ENCODE assay signal across 10 cellular contexts in the genomic region with DNA sequence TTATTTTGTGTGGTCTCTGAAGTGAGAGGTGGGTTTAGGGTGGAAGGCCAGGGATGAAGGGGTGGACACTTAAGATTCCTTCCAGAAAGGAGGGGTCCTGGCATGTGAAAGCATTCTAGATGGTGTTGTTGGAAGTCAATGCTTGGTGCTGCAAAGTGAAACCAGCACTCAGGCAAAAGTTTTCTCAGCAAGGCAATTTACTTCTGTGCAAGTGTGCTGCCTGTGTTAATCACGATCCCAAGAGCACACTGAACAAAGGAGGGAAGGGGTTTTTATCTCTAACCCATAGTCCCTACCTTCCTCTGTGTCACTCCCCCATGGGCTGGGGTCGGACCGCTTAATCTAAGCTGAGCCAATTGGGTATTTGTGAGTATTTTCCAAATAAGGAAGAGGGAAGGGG. TPM values are rescaled to one million over a fixed set of nuclear protein-coding genes. Genes with fewer than 3 reads are reported as not detected.
DNase-seq lines count a peak whose midpoint lies in the region; ATAC-seq lines count a peak whose summit lies in the region.
"Had no signal": no experiment of that assay in that cellular context is flagged by ENCODE, and none has a peak within 500 bp of the region (broad histone marks: within the 10 kb centered on the region; RNA-seq: fewer than 3 reads in every experiment).

No MANE protein-coding gene starts in this region.

- peaks cover 69% of the 10 kb centered on the region for H3K36me3 Mint-ChIP-seq in activated CD8-positive, alpha-beta memory T cell treated with anti-CD3 and anti-CD28 coated beads, Interleukin-2, amount 10 ng/mL, durations not matched to agents 7 days and 5 days
- peaks cover 66% of the 10 kb centered on the region for H3K36me3 Mint-ChIP-seq in activated CD4-positive, alpha-beta memory T cell treated with anti-CD3 and anti-CD28 coated beads for 36 hours

- H2BK15ac ChIP-seq in mesenchymal stem cell (ENCODE audit: low read depth, poor library complexity, severe bottlenecking) = no peak overlapping the region

- H2BK120ac ChIP-seq in mesenchymal stem cell (ENCODE audit: low read depth, low read length) = no peak overlapping the region

- peaks cover 2% of the 10 kb centered on the region for H3K4me1 ChIP-seq in mesenchymal stem cell (ENCODE audit: control insufficient read depth, insufficient read depth, low read depth, low read length)

- no peak overlapping the region for H2AFZ ChIP-seq in mesenchymal stem cell (ENCODE audit: low read depth, low read length)

- peaks cover 55% of the 10 kb centered on the region for H3K9me3 ChIP-seq in mesenchymal stem cell (ENCODE audit: control insufficient read depth, low read length)

- H3K27me3 ChIP-seq in mesenchymal stem cell (ENCODE audit: control insufficient read depth in 1 of 2, insufficient read depth in 1 of 2, low read length in 2 of 2) = no peaks in the 10 kb centered on the region

- H2BK12ac ChIP-seq in mesenchymal stem cell (ENCODE audit: low read length in 2 of 2) = no peak overlapping the region

- H3K4me3 ChIP-seq in iPS-11a (ENCODE audit: low read depth, low read length) = peak overlapping the region; percentile 99
- H3K4me3 ChIP-seq in mesenchymal stem cell (ENCODE audit: insufficient read depth in 1 of 2, low read depth in 1 of 2, low read length in 2 of 2) = peak overlapping the region in 1 of 2 experiments; percentile 93

- H3K79me1 ChIP-seq in mesenchymal stem cell (replicated peaks; ENCODE audit: low read length, poor library complexity, severe bottlenecking) = peaks cover 21% of the 10 kb centered on the region

- peaks cover 52% of the 10 kb centered on the region for H3K9me3 Mint-ChIP-seq in activated CD8-positive, alpha-beta memory T cell treated with anti-CD3 and anti-CD28 coated beads, Interleukin-2, amount 10 ng/mL, durations not matched to agents 7 days and 5 days (ENCODE audit: low read depth)
- H3K9me3 Mint-ChIP-seq in activated CD4-positive, alpha-beta memory T cell treated with anti-CD3 and anti-CD28 coated beads for 36 hours = peaks cover 82% of the 10 kb centered on the region
- peaks cover 74 to 81% of the 10 kb centered on the region in 2 donors for H3K9me3 Mint-ChIP-seq in stimulated activated naive CD8-positive, alpha-beta T cell treated with anti-CD3 and anti-CD28 coated beads, Interleukin-15, amount 100 ng/mL, for 72 hours

- peaks cover 23% of the 10 kb centered on the region for H3K4me1 Mint-ChIP-seq in activated CD8-positive, alpha-beta memory T cell treated with anti-CD3 and anti-CD28 coated beads, Interleukin-2, amount 10 ng/mL, durations not matched to agents 7 days and 5 days
- H3K4me1 Mint-ChIP-seq in activated CD4-positive, alpha-beta memory T cell treated with anti-CD3 and anti-CD28 coated beads for 36 hours (ENCODE audit: low read depth) = peaks cover 19% of the 10 kb centered on the region
- H3K4me1 Mint-ChIP-seq in stimulated activated naive CD8-positive, alpha-beta T cell treated with anti-CD3 and anti-CD28 coated beads, Interleukin-15, amount 100 ng/mL, for 72 hours = peaks cover 27% of the 10 kb centered on the region

- no peak overlapping the region for H2BK5ac ChIP-seq in mesenchymal stem cell (ENCODE audit: low read depth, low read length, poor library complexity, severe bottlenecking)

- H4K8ac ChIP-seq in mesenchymal stem cell (ENCODE audit: low read length) = no peak overlapping the region

- no peak overlapping the region for H3K27ac Mint-ChIP-seq in activated CD8-positive, alpha-beta memory T cell treated with anti-CD3 and anti-CD28 coated beads, Interleukin-2, amount 10 ng/mL, durations not matched to agents 7 days and 5 days
- no peak overlapping the region for H3K27ac Mint-ChIP-seq in activated CD4-positive, alpha-beta memory T cell treated with anti-CD3 and anti-CD28 coated beads for 36 hours
- peak overlapping the region in 1 of 2 donors; percentile 21 for H3K27ac Mint-ChIP-seq in stimulated activated naive CD8-positive, alpha-beta T cell treated with anti-CD3 and anti-CD28 coated beads, Interleukin-15, amount 100 ng/mL, for 72 hours

- ATAC-seq in activated CD8-positive, alpha-beta memory T cell treated with anti-CD3 and anti-CD28 coated beads, Interleukin-2, amount 10 ng/mL, durations not matched to agents 7 days and 5 days = no peak
- no peak for ATAC-seq in stimulated activated naive CD8-positive, alpha-beta T cell treated with anti-CD3 and anti-CD28 coated beads, Interleukin-15, amount 100 ng/mL, for 72 hours
- no peak for ATAC-seq in HG02884 (IDR thresholded peaks at IDR 0.05; ENCODE audit: unreplicated experiment)

- H3K36me3 ChIP-seq in mesenchymal stem cell (ENCODE audit: control insufficient read depth in 1 of 2, insufficient read depth in 2 of 2, low read depth in 1 of 2, low read length in 2 of 2) = peaks cover 44 to 52% of the 10 kb centered on the region in 2 experiments

- H3K4me3 Mint-ChIP-seq in activated CD8-positive, alpha-beta memory T cell treated with anti-CD3 and anti-CD28 coated beads, Interleukin-2, amount 10 ng/mL, durations not matched to agents 7 days and 5 days = peak overlapping the region; percentile 96
- peak overlapping the region; percentile 89 for H3K4me3 Mint-ChIP-seq in activated CD4-positive, alpha-beta memory T cell treated with anti-CD3 and anti-CD28 coated beads for 36 hours
- peak overlapping the region; percentile 83 to 97 for H3K4me3 Mint-ChIP-seq in stimulated activated naive CD8-positive, alpha-beta T cell treated with anti-CD3 and anti-CD28 coated beads, Interleukin-15, amount 100 ng/mL, for 72 hours

- POLR2A ChIA-PET in activated CD4-positive, alpha-beta memory T cell treated with anti-CD3 and anti-CD28 coated beads for 36 hours (lab: Charles Lee) = no interaction called here

- H3K23ac ChIP-seq in mesenchymal stem cell (ENCODE audit: low read length in 2 of 2) = no peak overlapping the region

- no peak for DNase-seq in activated CD8-positive, alpha-beta memory T cell treated with anti-CD3 and anti-CD28 coated beads, Interleukin-2, amount 10 ng/mL, durations not matched to agents 7 days and 5 days
- DNase-seq in activated CD8-positive, alpha-beta memory T cell treated with anti-CD3 and anti-CD28 coated beads for 24 hours = no peak
- DNase-seq in activated CD4-positive, alpha-beta memory T cell treated with anti-CD3 and anti-CD28 coated beads for 36 hours = no peak
- DNase-seq in stimulated activated naive CD8-positive, alpha-beta T cell treated with anti-CD3 and anti-CD28 coated beads, Interleukin-15, amount 100 ng/mL, for 72 hours = no peak
- DNase-seq in NCI-H526 (lab: John Stamatoyannopoulos, UW) = no peak
- no peak for DNase-seq in mesenchymal stem cell
- DNase-seq: central memory CD4-positive, alpha-beta T cell; SHP77 had no signal

- H3K9ac ChIP-seq in mesenchymal stem cell (ENCODE audit: low read length) = no peak overlapping the region

- H3K4me2 ChIP-seq in mesenchymal stem cell (ENCODE audit: low read length, poor library complexity, severe bottlenecking) = no peak overlapping the region

- no peak overlapping the region for H3K18ac ChIP-seq in mesenchymal stem cell (ENCODE audit: low read depth in 1 of 2, low read length in 2 of 2)

- 100% methylated on average over 3 of the region's 3 CpGs for WGBS in mesenchymal stem cell

- CTCF ChIA-PET in activated CD8-positive, alpha-beta memory T cell treated with anti-CD3 and anti-CD28 coated beads, Interleukin-2, amount 10 ng/mL, durations not matched to agents 7 days and 5 days (lab: Charles Lee) = interaction anchor here (1.3 kb wide), 1 partner anchor 66 kb away, joined by 4 read pairs; the partner anchor contains the start of gene ZNF551
- CTCF ChIA-PET in activated CD4-positive, alpha-beta memory T cell treated with anti-CD3 and anti-CD28 coated beads for 36 hours (lab: Charles Lee) = no interaction called here

- no peaks in the 10 kb centered on the region for H3K27me3 Mint-ChIP-seq in activated CD8-positive, alpha-beta memory T cell treated with anti-CD3 and anti-CD28 coated beads, Interleukin-2, amount 10 ng/mL, durations not matched to agents 7 days and 5 days
- no peaks in the 10 kb centered on the region for H3K27me3 Mint-ChIP-seq in activated CD4-positive, alpha-beta memory T cell treated with anti-CD3 and anti-CD28 coated beads for 36 hours
- H3K27me3 Mint-ChIP-seq in stimulated activated naive CD8-positive, alpha-beta T cell treated with anti-CD3 and anti-CD28 coated beads, Interleukin-15, amount 100 ng/mL, for 72 hours = no peaks in the 10 kb centered on the region

- H3K27ac ChIP-seq in mesenchymal stem cell (ENCODE audit: low read length, poor library complexity, severe bottlenecking) = no peak overlapping the region

- H2AK5ac ChIP-seq in mesenchymal stem cell (ENCODE audit: low read length, severe bottlenecking) = no peak overlapping the region

- H3K4ac ChIP-seq in mesenchymal stem cell (ENCODE audit: low read depth in 1 of 2, low read length in 2 of 2) = no peak overlapping the region

- no peak overlapping the region for H4K91ac ChIP-seq in mesenchymal stem cell (ENCODE audit: low read length)

- H3K14ac ChIP-seq in mesenchymal stem cell (ENCODE audit: low read length in 2 of 2) = no peak overlapping the region

- intact Hi-C loops in activated CD4-positive, alpha-beta memory T cell treated with anti-CD3 and anti-CD28 coated beads for 36 hours (cut with micrococcal nuclease) = no loop called here

RNA-seq across cellular contexts. Expression of gene ZNF134, which starts 1.3 kb away (rescaled TPM):
- total RNA-seq in activated CD8-positive, alpha-beta memory T cell treated with anti-CD3 and anti-CD28 coated beads, Interleukin-2, amount 10 ng/mL, durations not matched to agents 7 days and 5 days = 10 to 100 TPM; 17.8 to 19.0 TPM
- 1 to 10 TPM; 6.7 to 8.0 TPM for total RNA-seq in activated CD4-positive, alpha-beta memory T cell treated with anti-CD3 and anti-CD28 coated beads for 36 hours
- polyA plus RNA-seq in mesenchymal stem cell (2013, experiment 1 of 2) = 8.1 TPM
- polyA plus RNA-seq in mesenchymal stem cell (2013, experiment 2 of 2) = 8.3 TPM

RNA-seq across cellular contexts. Expression of gene ZNF530, which starts 15.7 kb away (rescaled TPM):
- 10 to 100 TPM; 10.6 to 12.4 TPM for total RNA-seq in activated CD8-positive, alpha-beta memory T cell treated with anti-CD3 and anti-CD28 coated beads, Interleukin-2, amount 10 ng/mL, durations not matched to agents 7 days and 5 days
- 1 to 10 TPM; 3.7 to 5.6 TPM for total RNA-seq in activated CD4-positive, alpha-beta memory T cell treated with anti-CD3 and anti-CD28 coated beads for 36 hours
- 0.86 TPM for polyA plus RNA-seq in mesenchymal stem cell (2013, experiment 1 of 2)
- polyA plus RNA-seq in mesenchymal stem cell (2013, experiment 2 of 2) = 0.92 TPM

RNA-seq across cellular contexts. Expression of gene ZNF211, which starts 17.6 kb away (rescaled TPM):
- 10 to 100 TPM; 14.2 to 15.1 TPM for total RNA-seq in activated CD8-positive, alpha-beta memory T cell treated with anti-CD3 and anti-CD28 coated beads, Interleukin-2, amount 10 ng/mL, durations not matched to agents 7 days and 5 days
- total RNA-seq in activated CD4-positive, alpha-beta memory T cell treated with anti-CD3 and anti-CD28 coated beads for 36 hours = 1 to 10 TPM; 8.2 to 8.3 TPM
- 5.7 TPM for polyA plus RNA-seq in mesenchymal stem cell (2013, experiment 1 of 2)
- 6.4 TPM for polyA plus RNA-seq in mesenchymal stem cell (2013, experiment 2 of 2)

RNA-seq across cellular contexts. Expression of gene ZIK1, which starts 31.4 kb away (rescaled TPM):
- total RNA-seq in activated CD8-positive, alpha-beta memory T cell treated with anti-CD3 and anti-CD28 coated beads, Interleukin-2, amount 10 ng/mL, durations not matched to agents 7 days and 5 days = 10 to 100 TPM; 10.6 to 11.5 TPM
- total RNA-seq in activated CD4-positive, alpha-beta memory T cell treated with anti-CD3 and anti-CD28 coated beads for 36 hours = 1 to 10 TPM; 3.4 to 3.6 TPM
- polyA plus RNA-seq in mesenchymal stem cell (2013, experiment 1 of 2) = 3.0 TPM
- 3.2 TPM for polyA plus RNA-seq in mesenchymal stem cell (2013, experiment 2 of 2)

RNA-seq across cellular contexts. Expression of gene ZNF416, which starts 36.6 kb away (rescaled TPM):
- 1 to 10 TPM; 5.3 to 5.7 TPM for total RNA-seq in activated CD8-positive, alpha-beta memory T cell treated with anti-CD3 and anti-CD28 coated beads, Interleukin-2, amount 10 ng/mL, durations not matched to agents 7 days and 5 days
- 1 to 10 TPM; 2.2 to 2.4 TPM for total RNA-seq in activated CD4-positive, alpha-beta memory T cell treated with anti-CD3 and anti-CD28 coated beads for 36 hours
- polyA plus RNA-seq in mesenchymal stem cell (2013, experiment 1 of 2) = 3.4 TPM
- polyA plus RNA-seq in mesenchymal stem cell (2013, experiment 2 of 2) = 3.4 TPM
